In genomic region chr10:76774987-76775603, GRCh38 we compare ENCODE assay signal across 25 cellular contexts.
DNase-seq lines count a peak whose midpoint lies in the region; ATAC-seq lines count a peak whose summit lies in the region.
"Had no signal": no experiment of that assay in that cellular context is flagged by ENCODE, and none has a peak within 500 bp of the region (broad histone marks: within the 10 kb centered on the region; RNA-seq: fewer than 3 reads in every experiment).

No MANE protein-coding gene starts in this region.

- H2AK5ac ChIP-seq in neuronal stem cell (ENCODE audit: low read depth, low read length): no peak overlapping the region

- peaks cover 5 to 12% of the 10 kb centered on the region in 2 donors for H3K4me1 ChIP-seq in neuronal stem cell (ENCODE audit: control insufficient read depth in 2 of 2, insufficient read depth in 1 of 2, low read depth in 1 of 2, low read length in 2 of 2)
- H3K4me1 ChIP-seq: Caco-2 had no signal

- no peak overlapping the region for H2BK5ac ChIP-seq in neuronal stem cell (ENCODE audit: low read length)

- no peak overlapping the region for H3K23ac ChIP-seq in neuronal stem cell (ENCODE audit: low read depth, low read length, poor library complexity)

- no peak overlapping the region for H2BK15ac ChIP-seq in neuronal stem cell (ENCODE audit: low read length)

- no peak overlapping the region for H4K91ac ChIP-seq in neuronal stem cell (ENCODE audit: low read depth, low read length, poor library complexity)

- no peak overlapping the region for H3K27ac ChIP-seq in neuronal stem cell (replicated peaks; ENCODE audit: low read length)
- H3K27ac ChIP-seq: 22Rv1, C4-2B, PC-9 had no signal

- H3K36me3 Mint-ChIP-seq in activated naive CD4-positive, alpha-beta T cell treated with anti-CD3 and anti-CD28 coated beads, Interleukin-2, amount 50 U/mL, for 72 hours: peaks cover 0 to 10% of the 10 kb centered on the region in 2 donors
- H3K36me3 Mint-ChIP-seq: CD8-positive, alpha-beta T cell had no signal

- no peak overlapping the region for H4K8ac ChIP-seq in neuronal stem cell (ENCODE audit: low read depth, low read length)

- H3K4me2 ChIP-seq in neuronal stem cell (ENCODE audit: insufficient read depth, low read length, poor library complexity, severe bottlenecking): no peak overlapping the region
- H3K4me2 ChIP-seq: PC-9 had no signal

- no peak overlapping the region for H3K14ac ChIP-seq in neuronal stem cell (ENCODE audit: low read length)

- peak overlapping the region; percentile 60 to 79 for H3K27ac Mint-ChIP-seq in activated naive CD4-positive, alpha-beta T cell treated with anti-CD3 and anti-CD28 coated beads, Interleukin-2, amount 50 U/mL, for 72 hours
- H3K27ac Mint-ChIP-seq: B cell; CD8-positive, alpha-beta T cell had no signal

- peaks cover 8 to 20% of the 10 kb centered on the region in 2 donors for H3K9me3 Mint-ChIP-seq in activated naive CD4-positive, alpha-beta T cell treated with anti-CD3 and anti-CD28 coated beads, Interleukin-2, amount 50 U/mL, for 72 hours

- no peak overlapping the region for H3K4ac ChIP-seq in neuronal stem cell (ENCODE audit: low read length)

- no peak overlapping the region for H2BK120ac ChIP-seq in neuronal stem cell (ENCODE audit: low read depth, low read length)

- no peak overlapping the region for H2AFZ ChIP-seq in neuronal stem cell (ENCODE audit: low read length)
- H2AFZ ChIP-seq: PC-9 had no signal

- H2BK12ac ChIP-seq in neuronal stem cell (ENCODE audit: low read length): no peak overlapping the region

- no peaks in the 10 kb centered on the region for H3K79me1 ChIP-seq in neuronal stem cell (ENCODE audit: low read depth, low read length)

- intact Hi-C loops in left cardiac atrium (cut with DNase I): loop anchor here in 1 of 2 donors (5.0 to 10.0 kb wide), 5 partner anchors 107 to 1370 kb away; partner anchors contain the start of gene ZNF503

- H3K36me3 ChIP-seq in neuronal stem cell (replicated peaks in 1 of 2; ENCODE audit: control insufficient read depth in 2 of 2, insufficient read depth in 2 of 2, low read length in 2 of 2): no peaks in the 10 kb centered on the region

- no peaks in the 10 kb centered on the region for H3K27me3 ChIP-seq in neuronal stem cell (ENCODE audit: control insufficient read depth in 3 of 3, insufficient read depth in 3 of 3, low read depth in 1 of 3, low read length in 3 of 3)

- no peak overlapping the region for H3K4me3 ChIP-seq in neuronal stem cell (ENCODE audit: low read length in 2 of 2)
- H3K4me3 ChIP-seq: PC-9 had no signal

- DNase-seq in activated naive CD4-positive, alpha-beta T cell treated with anti-CD3 and anti-CD28 coated beads, Interleukin-2, amount 50 U/mL, for 72 hours (ENCODE audit: low spot score in 2 of 2): no peak
- DNase-seq in activated naive CD4-positive, alpha-beta T cell treated with anti-CD3 and anti-CD28 coated beads, Interleukin-2, amount 50 U/mL, for 16 hours: no peak
- DNase-seq in left cardiac atrium (peak; percentile 66), neuronal stem cell (ENCODE audit: low spot score) (no peak), NCI-H748 treated with DMSO at 0.1 percent for 48 hours (lab: John Stamatoyannopoulos, UW) (no peak)
- no peak for DNase-seq in activated effector memory CD4-positive, alpha-beta T cell treated with anti-CD3 and anti-CD28 coated beads, Interleukin-2, amount 50 U/mL, for 16 hours
- DNase-seq: Caco-2; CD8-positive, alpha-beta T cell; Karpas-422; NCI-H1092 treated with DMSO at 0.1 percent for 48 hours; NCI-H1436; NCI-H187 treated with DMSO at 0.1 percent for 48 hours; NCI-H2107; NCI-H446; NCI-H524 treated with DMSO at 0.1 percent for 48 hours; NCI-H82; NK-92 treated with Interleukin-12 subunit alpha and Interleukin-12 subunit beta, amount 100 ng/mL, for 24 hours; PC-9; SHP77 had no signal

- ATAC-seq in activated naive CD4-positive, alpha-beta T cell treated with anti-CD3 and anti-CD28 coated beads, Interleukin-2, amount 50 U/mL, for 72 hours: no peak
- peak; percentile 98 for ATAC-seq in left cardiac atrium
- ATAC-seq in HG03280 (IDR thresholded peaks at IDR 0.05; ENCODE audit: unreplicated experiment): no peak
- ATAC-seq: CD8-positive, alpha-beta T cell; HCT116; HepG2 had no signal

- no peaks in the 10 kb centered on the region for H3K9me3 ChIP-seq in neuronal stem cell (replicated peaks in 1 of 2; ENCODE audit: control insufficient read depth in 2 of 2, insufficient read depth in 1 of 2, low read depth in 1 of 2, low read length in 2 of 2)

- WGBS in neuronal stem cell (ENCODE audit: extremely low coverage in 2 of 2, insufficient read length in 2 of 2, insufficient replicate concordance in 1 of 2), 2 donors: no CpG with 5 or more reads among the region's 4 CpGs

- no peak overlapping the region for H3K9ac ChIP-seq in neuronal stem cell (ENCODE audit: low read depth, low read length, poor library complexity)

- peak overlapping the region; percentile 49 for H3K18ac ChIP-seq in neuronal stem cell (ENCODE audit: low read length)

Comparison
In these comparisons a context has a peak if more than half of its experiments do, and no peak if none do; other contexts are left out.
1. ATAC-seq: peak in left cardiac atrium (2 of 2); none in activated naive CD4-positive, alpha-beta T cell treated with anti-CD3 and anti-CD28 coated beads, Interleukin-2, amount 50 U/mL, for 72 hours (0 of 2) and HG03280 (single experiment).